In genomic region chr20:4844325-4844724, GRCh38 we compare ENCODE assay signal across 23 cellular contexts. TPM values are rescaled to one million over a fixed set of nuclear protein-coding genes. Genes with fewer than 3 reads are reported as not detected.
DNase-seq lines count a peak whose midpoint lies in the region; ATAC-seq and TF ChIP-seq lines count a peak whose summit lies in the region.
"Had no signal": no experiment of that assay in that cellular context is flagged by ENCODE, and none has a peak within 500 bp of the region (broad histone marks: within the 10 kb centered on the region; RNA-seq: fewer than 3 reads in every experiment).

No MANE protein-coding gene starts in this region.

- no peaks in the 10 kb centered on the region for H3K9me3 ChIP-seq in A673 (ENCODE audit: low read depth, low read length, poor library complexity, severe bottlenecking)
- H3K9me3 ChIP-seq: suprapubic skin had no signal

- no peak overlapping the region for H3K4me3 ChIP-seq in A673 (ENCODE audit: low read depth, low read length, poor library complexity, severe bottlenecking)
- H3K4me3 ChIP-seq: coronary artery, suprapubic skin had no signal

- no peaks in the 10 kb centered on the region for H3K36me3 Mint-ChIP-seq in T-helper 2 cell treated with Interferon-gamma antibody and Interleukin-4, amounts not matched to agents 5 μg/mL and 100 μg/mL, for 36 hours (ENCODE audit: low read depth)
- H3K36me3 Mint-ChIP-seq in activated B cell treated with CpG ODN at 0.5 μM for 24 hours (ENCODE audit: low read depth) = no peaks in the 10 kb centered on the region
- peaks cover 2% of the 10 kb centered on the region for H3K36me3 Mint-ChIP-seq in memory B cell

- H3K4me1 Mint-ChIP-seq in T-helper 2 cell treated with Interferon-gamma antibody and Interleukin-4, amounts not matched to agents 5 μg/mL and 100 μg/mL, for 36 hours (ENCODE audit: low read depth) = peaks cover 8% of the 10 kb centered on the region
- H3K4me1 Mint-ChIP-seq in activated B cell treated with CpG ODN at 0.5 μM for 24 hours (peaks cover 40% of the 10 kb centered on the region), memory B cell (peaks cover 19% of the 10 kb centered on the region)
- H3K4me1 Mint-ChIP-seq: endodermal cell had no signal

- H3K27me3 Mint-ChIP-seq in T-helper 2 cell treated with Interferon-gamma antibody and Interleukin-4, amounts not matched to agents 5 μg/mL and 100 μg/mL, for 36 hours (ENCODE audit: low read depth) = no peaks in the 10 kb centered on the region
- H3K27me3 Mint-ChIP-seq in activated B cell treated with CpG ODN at 0.5 μM for 24 hours (no peaks in the 10 kb centered on the region), memory B cell (no peaks in the 10 kb centered on the region)

- CTCF ChIA-PET in A673 (lab: Charles Lee) = no interaction called here
- CTCF ChIA-PET in activated B cell treated with CpG ODN at 0.5 μM for 24 hours (lab: Charles Lee) = interaction anchor here (1.5 kb wide), 1 partner anchor 30 kb away, joined by 4 read pairs; no protein-coding TSS in a partner anchor

- no peaks in the 10 kb centered on the region for H3K4me1 ChIP-seq in A673 (ENCODE audit: insufficient read depth, low read length, poor library complexity, severe bottlenecking)
- H3K4me1 ChIP-seq: suprapubic skin had no signal

- H3K27ac ChIP-seq in A673 (ENCODE audit: low read depth, low read length, poor library complexity, severe bottlenecking) = no peak overlapping the region
- H3K27ac ChIP-seq: coronary artery, suprapubic skin had no signal

- H3K4me3 Mint-ChIP-seq in T-helper 2 cell treated with Interferon-gamma antibody and Interleukin-4, amounts not matched to agents 5 μg/mL and 100 μg/mL, for 36 hours = peak overlapping the region; percentile 19
- H3K4me3 Mint-ChIP-seq in activated B cell treated with CpG ODN at 0.5 μM for 24 hours = peak overlapping the region; percentile 50
- peak overlapping the region; percentile 59 for H3K4me3 Mint-ChIP-seq in memory B cell
- H3K4me3 Mint-ChIP-seq: endodermal cell had no signal

- H3K27me3 ChIP-seq in A673 (replicated peaks; ENCODE audit: insufficient read depth, low read depth, low read length, poor library complexity) = no peaks in the 10 kb centered on the region
- H3K27me3 ChIP-seq: suprapubic skin had no signal

- H3K9me3 Mint-ChIP-seq in T-helper 2 cell treated with Interferon-gamma antibody and Interleukin-4, amounts not matched to agents 5 μg/mL and 100 μg/mL, for 36 hours = no peaks in the 10 kb centered on the region
- H3K9me3 Mint-ChIP-seq in activated B cell treated with CpG ODN at 0.5 μM for 24 hours = peaks cover 4% of the 10 kb centered on the region
- H3K9me3 Mint-ChIP-seq in memory B cell = peaks cover 2% of the 10 kb centered on the region
- H3K9me3 Mint-ChIP-seq: activated T-helper 2 cell treated with anti-CD3 and anti-CD28 coated beads, Interferon-gamma antibody, Interleukin-2, Interleukin-4, amounts not matched to agents 10 μg/mL and 5 μg/mL and 100 μg/mL, durations not matched to agents 14 hours and 24 hours and 36 hours; endodermal cell had no signal

- intact Hi-C loops in A673 (cut with micrococcal nuclease; ENCODE audit: unreplicated experiment) (no loop called here), activated B cell treated with CpG ODN at 0.5 μM for 24 hours (cut with micrococcal nuclease) (loop anchor here (1.0 kb wide), 1 partner anchor 30 kb away; no protein-coding TSS in a partner anchor)

- peak overlapping the region; percentile 55 for H3K27ac Mint-ChIP-seq in T-helper 2 cell treated with Interferon-gamma antibody and Interleukin-4, amounts not matched to agents 5 μg/mL and 100 μg/mL, for 36 hours
- H3K27ac Mint-ChIP-seq in activated B cell treated with CpG ODN at 0.5 μM for 24 hours = peak overlapping the region; percentile 79
- peak overlapping the region; percentile 87 for H3K27ac Mint-ChIP-seq in memory B cell
- H3K27ac Mint-ChIP-seq: activated T-helper 2 cell treated with anti-CD3 and anti-CD28 coated beads, Interferon-gamma antibody, Interleukin-2, Interleukin-4, amounts not matched to agents 10 μg/mL and 5 μg/mL and 100 μg/mL, durations not matched to agents 14 hours and 24 hours and 36 hours; endodermal cell had no signal

- ATAC-seq in activated B cell treated with CpG ODN at 0.5 μM for 24 hours (ENCODE audit: low read depth) = no peak
- no peak for ATAC-seq in memory B cell (ENCODE audit: low read depth)
- ATAC-seq: Panc1 had no signal

- no peaks in the 10 kb centered on the region for H3K36me3 ChIP-seq in A673 (ENCODE audit: insufficient read depth, low read length, poor library complexity, severe bottlenecking)
- H3K36me3 ChIP-seq: suprapubic skin had no signal

- TF ChIP-seq CTCF in A673 (conservative IDR thresholded peaks at IDR 0.05; ENCODE audit: low read depth, low read length) (no peak), activated B cell treated with CpG ODN at 0.5 μM for 24 hours (IDR thresholded peaks at IDR 0.05) (no peak)

- BruUV-seq in A673 (replicated peaks; lab: Mats Ljungman, UMichigan) = no TSS peak

- DNase-seq in T-helper 2 cell treated with Interferon-gamma antibody and Interleukin-4, amounts not matched to agents 5 μg/mL and 100 μg/mL, for 36 hours (ENCODE audit: low spot score) = no peak
- DNase-seq in T-helper 2 cell (no peak), A673 (ENCODE audit: low spot score) (peak; percentile 10), activated B cell treated with CpG ODN at 0.5 μM for 24 hours (no peak), memory B cell (ENCODE audit: low spot score in 2 of 2) (no peak), NCI-H345 (lab: John Stamatoyannopoulos, UW) (no peak), NCI-H2029 treated with DMSO at 0.1 percent for 48 hours (lab: John Stamatoyannopoulos, UW) (no peak), amniotic stem cell (lab: John Stamatoyannopoulos, UW) (no peak)
- DNase-seq: 8988T; activated CD4-positive, CD25-positive, alpha-beta regulatory T cell treated with anti-CD3 and anti-CD28 coated beads, Interleukin-2, amount 50 U/mL, for 72 hours; COR-L47; DND-41; endodermal cell; Karpas-422; NCI-H146; NCI-H524; nucleus accumbens; SHP77 treated with DMSO at 0.1 percent for 48 hours; SW 1271 had no signal

- POLR2A ChIA-PET in A673 (lab: Charles Lee; ENCODE audit: low non-redundant PET) (interaction anchor here (0.7 kb wide), 1 partner anchor 136 kb away, joined by 18 read pairs; no protein-coding TSS in a partner anchor), activated B cell treated with CpG ODN at 0.5 μM for 24 hours (lab: Charles Lee) (interaction anchor here (0.6 to 3.1 kb wide), 5 partner anchors 11 to 38 kb away, joined by 3 to 26 read pairs (median 4); no protein-coding TSS in a partner anchor)

RNA-seq across cellular contexts. Expression of gene RASSF2, which starts 20.9 kb away (rescaled TPM):
- 2.7 and 3.7 TPM in 2 replicates for total RNA-seq in A673 (2021)
- 202 and 217 TPM in 2 replicates for total RNA-seq in activated B cell treated with CpG ODN at 0.5 μM for 24 hours

Comparison
In these comparisons a context has a peak if more than half of its experiments do, and no peak if none do; other contexts are left out.
1. RNA of gene RASSF2, which starts 20.9 kb away (total RNA-seq): 202 to 217 TPM in activated B cell treated with CpG ODN at 0.5 μM for 24 hours; 2.7 to 3.7 TPM in A673; every median in the first group is over 10 times any median in the second.
2. Peak in every context shown above with its lines, with median percentiles within 50 percentile points of each other: H3K27ac Mint-ChIP-seq and H3K4me3 Mint-ChIP-seq.